Comparison of ENCODE assay signal across 9 cellular contexts in the genomic region with DNA sequence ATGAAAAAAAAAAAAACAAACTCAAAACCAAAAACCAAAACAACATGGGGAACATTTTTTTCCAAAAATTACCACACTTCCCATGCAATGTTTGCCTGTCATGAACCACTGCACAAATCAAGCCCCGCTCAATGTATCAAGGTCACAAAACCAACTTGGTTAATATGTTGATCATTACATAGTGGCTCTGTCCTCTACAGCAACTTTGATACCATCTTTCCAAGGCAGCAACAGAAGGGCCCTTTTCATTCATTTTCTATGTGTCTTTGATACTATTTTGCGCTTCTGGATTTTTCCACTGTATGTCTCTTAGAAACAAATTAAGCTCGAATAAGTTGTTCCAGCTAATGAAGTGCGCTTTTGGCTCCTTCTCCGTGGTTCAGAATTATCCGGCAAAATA. TPM values are rescaled to one million over a fixed set of nuclear protein-coding genes. Genes with fewer than 3 reads are reported as not detected.
DNase-seq lines count a peak whose midpoint lies in the region; ATAC-seq and TF ChIP-seq lines count a peak whose summit lies in the region.
"Had no signal": no experiment of that assay in that cellular context is flagged by ENCODE, and none has a peak within 500 bp of the region (broad histone marks: within the 10 kb centered on the region; RNA-seq: fewer than 3 reads in every experiment).

No MANE protein-coding gene starts in this region.

- H3K4me3 ChIP-seq in CD8-positive, alpha-beta memory T cell (ENCODE audit: low read length): no peak overlapping the region
- H3K4me3 ChIP-seq in RWPE2 (ENCODE audit: severe bottlenecking): peak overlapping the region; percentile 79
- peak overlapping the region; percentile 92 for H3K4me3 ChIP-seq in epithelial cell of proximal tubule (ENCODE audit: low read depth, low read length)

- TF ChIP-seq CTCF in RWPE2 (IDR thresholded peaks at IDR 0.05; ENCODE audit: poor library complexity, severe bottlenecking): no peak
- TF ChIP-seq CTCF in epithelial cell of proximal tubule (conservative IDR thresholded peaks at IDR 0.05; ENCODE audit: low read depth, low read length): no peak
- TF ChIP-seq CTCF in omental fat pad (IDR thresholded peaks at IDR 0.05): no peak

- peaks cover 0 to 1% (median 0%) of the 10 kb centered on the region in 3 donors for H3K36me3 Mint-ChIP-seq in CD8-positive, alpha-beta memory T cell

- peak overlapping the region; percentile 84 to 95 (median 86) for H3K4me3 Mint-ChIP-seq in CD8-positive, alpha-beta memory T cell

- ATAC-seq in RWPE2 (ENCODE audit: low read depth): no peak
- no peak for ATAC-seq in GM21390 (IDR thresholded peaks at IDR 0.05; ENCODE audit: unreplicated experiment)
- ATAC-seq in omental fat pad (ENCODE audit: low FRiP score): no peak

- no peaks in the 10 kb centered on the region for H3K27me3 Mint-ChIP-seq in CD8-positive, alpha-beta memory T cell

- H3K9me3 ChIP-seq in CD8-positive, alpha-beta memory T cell (ENCODE audit: low read length): no peaks in the 10 kb centered on the region
- no peaks in the 10 kb centered on the region for H3K9me3 ChIP-seq in RWPE2 (ENCODE audit: severe bottlenecking)

- H3K27ac Mint-ChIP-seq in CD8-positive, alpha-beta memory T cell: peak overlapping the region in 4 of 8 donors; percentile 18 to 89 (median 62)

- POLR2A ChIA-PET in CD8-positive, alpha-beta memory T cell (lab: Charles Lee): no interaction called here

- CTCF ChIA-PET in CD8-positive, alpha-beta memory T cell (lab: Charles Lee): no interaction called here

- peaks cover 10% of the 10 kb centered on the region for H3K4me1 ChIP-seq in CD8-positive, alpha-beta memory T cell (ENCODE audit: insufficient read depth, low read length)
- H3K4me1 ChIP-seq in RWPE2 (ENCODE audit: insufficient read depth, poor library complexity, severe bottlenecking): peaks cover 22% of the 10 kb centered on the region

- DNase-seq in CD8-positive, alpha-beta memory T cell: no peak
- DNase-seq in RWPE2 (ENCODE audit: low spot score) (no peak), epithelial cell of proximal tubule (ENCODE audit: low read depth) (no peak), pons (ENCODE audit: low spot score) (peak; percentile 58), amniotic stem cell (lab: John Stamatoyannopoulos, UW) (no peak), activated gamma-delta T cell treated with Interleukin-2 at 50 U/mL for 16 hours (no peak), omental fat pad (ENCODE audit: low spot score) (no peak)

- no peaks in the 10 kb centered on the region for H3K36me3 ChIP-seq in CD8-positive, alpha-beta memory T cell (ENCODE audit: insufficient read depth, low read length)
- H3K36me3 ChIP-seq in RWPE2 (ENCODE audit: low read depth): peaks cover 13% of the 10 kb centered on the region; the same call in 1 of the 2 replicates

- no peak overlapping the region for H3K27ac ChIP-seq in CD8-positive, alpha-beta memory T cell (ENCODE audit: low read depth, low read length)
- peak overlapping the region; percentile 94 for H3K27ac ChIP-seq in RWPE2 (ENCODE audit: poor library complexity, severe bottlenecking)

- H3K4me1 Mint-ChIP-seq in CD8-positive, alpha-beta memory T cell: peaks cover 16 to 23% (median 17%) of the 10 kb centered on the region in 3 donors

- no peaks in the 10 kb centered on the region for H3K27me3 ChIP-seq in CD8-positive, alpha-beta memory T cell (ENCODE audit: insufficient read depth, low read length, poor library complexity, severe bottlenecking)
- no peaks in the 10 kb centered on the region for H3K27me3 ChIP-seq in RWPE2 (ENCODE audit: insufficient read depth, poor library complexity, severe bottlenecking)

- H3K9me3 Mint-ChIP-seq in CD8-positive, alpha-beta memory T cell: no peaks in the 10 kb centered on the region

RNA-seq across cellular contexts. Expression of a gene that starts 1.5 kb away (rescaled TPM):
- 10 to 100 TPM; 12.7 to 15.3 TPM for total RNA-seq in CD8-positive, alpha-beta memory T cell
- polyA plus RNA-seq in CD8-positive, alpha-beta memory T cell: 12.1 TPM
- 13.4 and 36.1 TPM in 2 replicates for total RNA-seq in epithelial cell of proximal tubule
- 10 to 100 TPM; 22.6 to 54.5 (median 45.0) TPM for total RNA-seq in omental fat pad

RNA-seq across cellular contexts. Expression of a gene that starts 24.6 kb away (rescaled TPM):
- under 1 TPM; 0.46 to 0.53 TPM for total RNA-seq in CD8-positive, alpha-beta memory T cell
- not detected for polyA plus RNA-seq in CD8-positive, alpha-beta memory T cell
- total RNA-seq in epithelial cell of proximal tubule (9.3 and 17.8 TPM in 2 replicates), omental fat pad (10 to 100 TPM; 17.2 to 51.2 (median 34.2) TPM)

RNA-seq across cellular contexts. Expression of a gene that starts 50.6 kb away (rescaled TPM):
- not detected for total RNA-seq in CD8-positive, alpha-beta memory T cell
- not detected for polyA plus RNA-seq in CD8-positive, alpha-beta memory T cell
- total RNA-seq in epithelial cell of proximal tubule (0.40 and 1.2 TPM in 2 replicates), omental fat pad (under 1 TPM in 3 of 4 donors, not detected in 1; 0.12 to 0.37 (median 0.13) TPM)
- total RNA-seq: T-helper 2 cell treated with Interferon-gamma antibody and Interleukin-4, amounts not matched to agents 100 ng/mL and 5 ng/mL, for 36 hours had no signal
